ENCODE assay signal across 2 cellular contexts in the genomic region with DNA sequence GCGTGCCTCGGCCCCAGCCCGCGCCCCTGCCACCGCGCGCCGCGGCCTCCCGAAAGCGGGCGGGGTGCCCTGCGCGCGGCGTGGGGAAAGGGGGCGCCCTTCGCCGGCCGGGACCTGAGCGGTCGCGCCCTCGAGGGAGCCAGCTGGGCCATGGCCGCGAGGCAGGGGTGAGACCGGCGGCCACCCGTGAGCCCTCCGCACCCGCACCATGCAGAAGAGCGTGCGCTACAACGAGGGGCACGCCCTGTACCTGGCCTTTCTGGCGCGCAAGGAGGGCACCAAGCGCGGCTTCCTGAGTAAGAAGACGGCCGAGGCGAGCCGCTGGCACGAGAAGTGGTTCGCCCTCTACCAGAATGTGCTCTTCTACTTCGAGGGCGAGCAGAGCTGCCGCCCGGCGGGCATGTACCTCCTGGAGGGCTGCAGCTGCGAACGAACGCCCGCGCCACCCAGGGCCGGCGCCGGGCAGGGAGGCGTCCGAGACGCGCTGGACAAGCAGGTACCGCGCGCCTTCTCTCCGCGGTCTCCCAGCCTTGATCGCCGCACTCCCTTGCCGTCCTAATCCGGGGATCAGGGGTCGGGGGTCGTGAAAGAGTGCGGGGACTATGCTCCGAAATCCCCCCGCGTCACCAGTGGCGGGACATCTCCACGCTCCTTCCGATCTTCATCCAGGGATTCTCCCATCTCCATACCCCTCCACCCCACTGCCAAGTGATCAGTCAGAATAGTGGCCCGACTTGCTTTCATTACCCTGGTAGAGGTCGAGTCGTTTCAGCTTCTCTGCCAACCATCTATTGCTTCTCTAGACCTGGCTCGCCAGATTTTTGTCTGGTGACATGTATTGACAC.
TF ChIP-seq lines count a peak whose summit lies in the region.

No MANE protein-coding gene starts in this region.

TF ChIP-seq in HEK293T, 16 proteins besides CTCF, POLR2A, EP300 and RAD21:
- TF ChIP-seq LEF1 (IDR thresholded peaks at IDR 0.05; ENCODE audit: borderline replicate concordance): no peak
- TF ChIP-seq SP1 (IDR thresholded peaks at IDR 0.05): no peak
- TF ChIP-seq, protein P1, sequence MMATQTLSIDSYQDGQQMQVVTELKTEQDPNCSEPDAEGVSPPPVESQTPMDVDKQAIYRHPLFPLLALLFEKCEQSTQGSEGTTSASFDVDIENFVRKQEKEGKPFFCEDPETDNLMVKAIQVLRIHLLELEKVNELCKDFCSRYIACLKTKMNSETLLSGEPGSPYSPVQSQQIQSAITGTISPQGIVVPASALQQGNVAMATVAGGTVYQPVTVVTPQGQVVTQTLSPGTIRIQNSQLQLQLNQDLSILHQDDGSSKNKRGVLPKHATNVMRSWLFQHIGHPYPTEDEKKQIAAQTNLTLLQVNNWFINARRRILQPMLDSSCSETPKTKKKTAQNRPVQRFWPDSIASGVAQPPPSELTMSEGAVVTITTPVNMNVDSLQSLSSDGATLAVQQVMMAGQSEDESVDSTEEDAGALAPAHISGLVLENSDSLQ (IDR thresholded peaks at IDR 0.05): no peak
- TF ChIP-seq L3MBTL2 (conservative IDR thresholded peaks at IDR 0.05): peak; percentile 82
- no peak for TF ChIP-seq SUZ12 (IDR thresholded peaks at IDR 0.05)
- no peak for TF ChIP-seq BHLHE40 (IDR thresholded peaks at IDR 0.05; ENCODE audit: borderline replicate concordance)
- no peak for TF ChIP-seq FOXM1 (IDR thresholded peaks at IDR 0.05; ENCODE audit: borderline replicate concordance)
- TF ChIP-seq FOXK2 (IDR thresholded peaks at IDR 0.05): no peak

TF ChIP-seq in H1, 55 proteins besides CTCF, POLR2A, EP300 and RAD21:
- TF ChIP-seq TAF7 (optimal IDR thresholded peaks at IDR 0.05; ENCODE audit: borderline replicate concordance, low read depth, low read length) (no peak), ZNF274 (IDR thresholded peaks at IDR 0.05; ENCODE audit: borderline replicate concordance, extremely low read depth, low read length) (no peak), RBBP5 (IDR thresholded peaks at IDR 0.05; ENCODE audit: borderline replicate concordance, low read depth, low read length) (peak; percentile 83; the same call in 1 of the 2 replicates), SP2 (IDR thresholded peaks at IDR 0.05; ENCODE audit: low read length) (no peak), FOSL1 (IDR thresholded peaks at IDR 0.05; ENCODE audit: insufficient read depth, low read depth, low read length) (no peak), TAF1 (IDR thresholded peaks at IDR 0.05; ENCODE audit: low read depth, low read length) (no peak), POLR2AphosphoS5 (IDR thresholded peaks at IDR 0.05; ENCODE audit: low read depth, low read length) (no peak; the same call in 1 of the 2 replicates), BCL11A (IDR thresholded peaks at IDR 0.05; ENCODE audit: low read depth in 2 of 2, low read length in 2 of 2) (no peak), SRF (IDR thresholded peaks at IDR 0.05; ENCODE audit: low read depth, low read length) (no peak), SUZ12 (IDR thresholded peaks at IDR 0.05; ENCODE audit: low read length) (peak; percentile 73), MAFK (IDR thresholded peaks at IDR 0.05; ENCODE audit: low read depth, low read length) (no peak), SP4 (IDR thresholded peaks at IDR 0.05; ENCODE audit: low read length) (no peak), CHD1 (IDR thresholded peaks at IDR 0.05; ENCODE audit: low read depth, low read length) (no peak), GTF2F1 (IDR thresholded peaks at IDR 0.05; ENCODE audit: borderline replicate concordance, low read depth, low read length) (no peak), BACH1 (IDR thresholded peaks at IDR 0.05; ENCODE audit: low read length) (no peak), EZH2 (IDR thresholded peaks at IDR 0.05; ENCODE audit: low read depth, low read length, severe bottlenecking) (peak; percentile 79), ASH2L (IDR thresholded peaks at IDR 0.05; ENCODE audit: low read length) (peak; percentile 53), PHF8 (conservative IDR thresholded peaks at IDR 0.05; ENCODE audit: low read depth, low read length) (no peak), SAP30 (IDR thresholded peaks at IDR 0.05; ENCODE audit: insufficient read depth, insufficient replicate concordance, low read length) (no peak), CREB1 (IDR thresholded peaks at IDR 0.05) (no peak), RFX5 (IDR thresholded peaks at IDR 0.05; ENCODE audit: borderline replicate concordance, low read depth, low read length) (no peak), USF2 (IDR thresholded peaks at IDR 0.05; ENCODE audit: low read length) (no peak), POU5F1 (IDR thresholded peaks at IDR 0.05; ENCODE audit: low read depth, low read length) (no peak), KDM4A (IDR thresholded peaks at IDR 0.05; ENCODE audit: low read depth, low read length, severe bottlenecking) (peak; percentile 90), BRCA1 (IDR thresholded peaks at IDR 0.05; ENCODE audit: low read depth, low read length) (no peak), CTBP2 (IDR thresholded peaks at IDR 0.05; ENCODE audit: borderline replicate concordance, insufficient read depth, insufficient read length, low read length) (peak; percentile 26), HDAC6 (IDR thresholded peaks at IDR 0.05; ENCODE audit: low read depth, low read length) (no peak), MAX (IDR thresholded peaks at IDR 0.05) (peak; percentile 80), HDAC2 (IDR thresholded peaks at IDR 0.05; ENCODE audit: borderline replicate concordance in 1 of 2, low read depth in 2 of 2, low read length in 2 of 2) (peak in 1 of 2 experiments; percentile 60; a peak in 1 of 4 replicates), CBX8 (IDR thresholded peaks at IDR 0.05; ENCODE audit: borderline replicate concordance, low read depth, low read length) (no peak), CBX5 (IDR thresholded peaks at IDR 0.05; ENCODE audit: low read depth, low read length) (no peak), JUN (IDR thresholded peaks at IDR 0.05; ENCODE audit: low read depth, low read length) (no peak), GABPA (IDR thresholded peaks at IDR 0.05; ENCODE audit: borderline replicate concordance, insufficient read depth, low read length) (no peak), NANOG (IDR thresholded peaks at IDR 0.05; ENCODE audit: insufficient read depth, low read depth, low read length, poor library complexity, severe bottlenecking) (no peak)
- TF ChIP-seq, protein P2, sequence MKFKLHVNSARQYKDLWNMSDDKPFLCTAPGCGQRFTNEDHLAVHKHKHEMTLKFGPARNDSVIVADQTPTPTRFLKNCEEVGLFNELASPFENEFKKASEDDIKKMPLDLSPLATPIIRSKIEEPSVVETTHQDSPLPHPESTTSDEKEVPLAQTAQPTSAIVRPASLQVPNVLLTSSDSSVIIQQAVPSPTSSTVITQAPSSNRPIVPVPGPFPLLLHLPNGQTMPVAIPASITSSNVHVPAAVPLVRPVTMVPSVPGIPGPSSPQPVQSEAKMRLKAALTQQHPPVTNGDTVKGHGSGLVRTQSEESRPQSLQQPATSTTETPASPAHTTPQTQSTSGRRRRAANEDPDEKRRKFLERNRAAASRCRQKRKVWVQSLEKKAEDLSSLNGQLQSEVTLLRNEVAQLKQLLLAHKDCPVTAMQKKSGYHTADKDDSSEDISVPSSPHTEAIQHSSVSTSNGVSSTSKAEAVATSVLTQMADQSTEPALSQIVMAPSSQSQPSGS (IDR thresholded peaks at IDR 0.05; ENCODE audit: low read length): no peak
- TF ChIP-seq, protein P3, sequence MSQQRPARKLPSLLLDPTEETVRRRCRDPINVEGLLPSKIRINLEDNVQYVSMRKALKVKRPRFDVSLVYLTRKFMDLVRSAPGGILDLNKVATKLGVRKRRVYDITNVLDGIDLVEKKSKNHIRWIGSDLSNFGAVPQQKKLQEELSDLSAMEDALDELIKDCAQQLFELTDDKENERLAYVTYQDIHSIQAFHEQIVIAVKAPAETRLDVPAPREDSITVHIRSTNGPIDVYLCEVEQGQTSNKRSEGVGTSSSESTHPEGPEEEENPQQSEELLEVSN (IDR thresholded peaks at IDR 0.05): peak; percentile 78
- TF ChIP-seq, protein P4, sequence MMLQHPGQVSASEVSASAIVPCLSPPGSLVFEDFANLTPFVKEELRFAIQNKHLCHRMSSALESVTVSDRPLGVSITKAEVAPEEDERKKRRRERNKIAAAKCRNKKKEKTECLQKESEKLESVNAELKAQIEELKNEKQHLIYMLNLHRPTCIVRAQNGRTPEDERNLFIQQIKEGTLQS (IDR thresholded peaks at IDR 0.05; ENCODE audit: insufficient read depth, low read depth, low read length): no peak
TF ChIP-seq in H1: peak in this region for 9.
